ENCODE assay signal across 8 cellular contexts in the genomic region with DNA sequence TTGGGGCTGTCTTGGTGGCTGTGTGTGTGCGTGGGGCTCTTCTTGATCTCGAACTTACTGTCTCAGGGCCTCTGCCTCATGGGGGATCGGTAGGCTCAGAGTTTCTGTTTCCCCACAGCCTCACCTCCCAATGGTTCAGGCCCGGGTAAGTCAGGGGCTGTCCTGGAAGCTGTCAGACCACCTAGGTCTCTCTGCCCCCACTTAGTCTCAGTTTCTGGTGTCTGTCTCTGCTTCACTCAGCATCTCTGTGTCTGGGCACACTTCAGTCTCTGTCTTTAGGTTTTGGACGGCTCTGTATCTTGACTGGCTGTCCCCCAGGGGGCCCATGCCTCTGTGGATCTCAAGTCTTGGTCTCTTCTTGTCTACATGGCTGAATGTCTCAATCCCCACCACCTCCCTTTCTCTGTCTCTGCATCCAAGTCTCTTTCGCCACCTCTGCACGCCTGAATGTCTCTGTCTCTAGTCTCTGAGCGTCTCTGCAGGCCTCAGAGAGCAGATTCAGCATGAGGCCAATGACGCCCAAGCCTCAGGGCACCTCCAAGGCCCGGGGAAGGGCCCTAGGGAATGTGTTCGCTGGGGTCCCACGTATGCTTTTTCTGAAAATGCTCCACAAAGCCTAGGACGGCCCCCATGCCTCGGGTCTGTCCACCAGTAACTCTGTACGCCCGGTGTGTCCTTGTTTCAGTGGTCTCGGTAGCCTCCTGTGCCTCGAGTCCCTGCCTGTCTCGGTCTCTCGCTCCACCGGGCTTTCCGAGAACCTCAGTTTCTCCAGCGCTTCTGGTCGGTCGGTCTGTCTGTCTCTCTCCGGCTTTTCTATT.
A peak's percentile ranks its signal among the peaks of the same experiment; 100 is the strongest.
DNase-seq lines count a peak whose midpoint lies in the region; ATAC-seq and TF ChIP-seq lines count a peak whose summit lies in the region.

No MANE protein-coding gene starts in this region.

- H3K9me3 Mint-ChIP-seq in nephron, result no peaks in the 10 kb centered on the region

- H3K27ac ChIP-seq in effector memory CD4-positive, alpha-beta T cell (ENCODE audit: insufficient read depth, low read length, poor library complexity, severe bottlenecking), result no peak overlapping the region

- H3K9me3 ChIP-seq in effector memory CD4-positive, alpha-beta T cell (ENCODE audit: control insufficient read depth, low read length), result no peaks in the 10 kb centered on the region

- H3K27me3 Mint-ChIP-seq in nephron (ENCODE audit: low read depth), result no peaks in the 10 kb centered on the region

- DNase-seq in RKO (ENCODE audit: low spot score) (peak; percentile 46), DMS 273 (lab: John Stamatoyannopoulos, UW; ENCODE audit: unreplicated experiment) (no peak), kidney tubule cell (ENCODE audit: low spot score) (no peak)
- no peak for DNase-seq in effector memory CD4-positive, alpha-beta T cell

- H3K4me1 ChIP-seq in effector memory CD4-positive, alpha-beta T cell (ENCODE audit: control insufficient read depth, insufficient read depth, low read length, poor library complexity, severe bottlenecking), result peaks cover 10% of the 10 kb centered on the region

- H3K36me3 Mint-ChIP-seq in nephron (ENCODE audit: low read depth), result no peaks in the 10 kb centered on the region

- TF ChIP-seq CTCF in nephron (IDR thresholded peaks at IDR 0.05; ENCODE audit: unreplicated experiment in 3 of 3), result no peak

- peak; percentile 26 for ATAC-seq in GM18909 (IDR thresholded peaks at IDR 0.05; ENCODE audit: poor library complexity, unreplicated experiment)
- no peak for ATAC-seq in HG02938 (IDR thresholded peaks at IDR 0.05; ENCODE audit: unreplicated experiment)
- no peak for ATAC-seq in HG02623 (IDR thresholded peaks at IDR 0.05; ENCODE audit: unreplicated experiment)

- peak overlapping the region; percentile 86 to 91 (median 91) for H3K4me3 Mint-ChIP-seq in nephron

- H3K4me3 ChIP-seq in effector memory CD4-positive, alpha-beta T cell (ENCODE audit: insufficient read depth, low read depth, low read length, poor library complexity, severe bottlenecking), result peak overlapping the region; percentile 48

- H3K27ac Mint-ChIP-seq in nephron, result peak overlapping the region; percentile 77 to 90 (median 88)

- peaks cover 51% of the 10 kb centered on the region for H3K4me1 Mint-ChIP-seq in nephron

- H3K36me3 ChIP-seq in effector memory CD4-positive, alpha-beta T cell (ENCODE audit: control insufficient read depth, insufficient read depth, low read length), result no peaks in the 10 kb centered on the region

- no peaks in the 10 kb centered on the region for H3K27me3 ChIP-seq in effector memory CD4-positive, alpha-beta T cell (replicated peaks; ENCODE audit: control insufficient read depth, insufficient read depth, low read length, poor library complexity, severe bottlenecking)
